ENCODE assay signal across 2 cellular contexts in genomic region chrX:153640736-153641574, GRCh38.
TF ChIP-seq lines count a peak whose summit lies in the region.

No MANE protein-coding gene starts in this region.

TF ChIP-seq in GM23338, 12 proteins besides CTCF, POLR2A, EP300 and RAD21:
- TF ChIP-seq NANOG (IDR thresholded peaks at IDR 0.05; ENCODE audit: borderline replicate concordance) (no peak), CREB1 (CRISPR knock-in tag; IDR thresholded peaks at IDR 0.05; ENCODE audit: low read depth) (no peak), ETS1 (IDR thresholded peaks at IDR 0.05) (no peak), EZH2phosphoT487 (IDR thresholded peaks at IDR 0.05; ENCODE audit: unreplicated experiment) (no peak), ZNF331 (CRISPR knock-in tag; IDR thresholded peaks at IDR 0.05; ENCODE audit: low read depth) (no peak), ZNF462 (CRISPR knock-in tag; IDR thresholded peaks at IDR 0.05) (no peak), EZH2 (IDR thresholded peaks at IDR 0.05; ENCODE audit: low read depth, unreplicated experiment) (no peak), JUNB (IDR thresholded peaks at IDR 0.05; ENCODE audit: unreplicated experiment) (no peak), POLR2AphosphoS5 (IDR thresholded peaks at IDR 0.05; ENCODE audit: low read depth) (no peak), STAT1 (IDR thresholded peaks at IDR 0.05; ENCODE audit: unreplicated experiment) (no peak), REST (IDR thresholded peaks at IDR 0.05; ENCODE audit: unreplicated experiment) (no peak), ZNF114 (CRISPR knock-in tag; IDR thresholded peaks at IDR 0.05) (no peak)
TF ChIP-seq in GM23338: peak in this region for 0.

TF ChIP-seq in K562, 482 proteins besides CTCF, POLR2A, EP300 and RAD21:
- TF ChIP-seq ZNF507 (tag; conservative IDR thresholded peaks at IDR 0.05) (no peak), NFE2 (IDR thresholded peaks at IDR 0.05; ENCODE audit: low read depth) (peak; percentile 29; the same call in 1 of the 2 replicates)
